In genomic region chr20:689947-690346, GRCh38 we compare ENCODE assay signal across 12 cellular contexts. TPM values are rescaled to one million over a fixed set of nuclear protein-coding genes. Genes with fewer than 3 reads are reported as not detected.
"Had no signal": no experiment of that assay in that cellular context is flagged by ENCODE, and none has a peak within 500 bp of the region (broad histone marks: within the 10 kb centered on the region; RNA-seq: fewer than 3 reads in every experiment).

No MANE protein-coding gene starts in this region.

- H3K9me3 ChIP-seq: HAP-1 had no signal

- H3K36me3 ChIP-seq: HAP-1 had no signal

- DNase-seq: GM23248, GOT3, H7, H9, HCEC 1CT, HFFc6 had no signal

- H3K4me3 ChIP-seq: GM23248, GM23338, HAP-1 had no signal

- H3K4me1 ChIP-seq: HAP-1 had no signal

- H2AFZ ChIP-seq: GM23248 had no signal

- ATAC-seq: HCT116 had no signal

- H3K9ac ChIP-seq: GM23248 had no signal

- H3K4me2 ChIP-seq: GM23338 had no signal

- FAIRE-seq: H1, H54 had no signal

- H3K27ac ChIP-seq: GM23248 had no signal

RNA-seq across cellular contexts. Expression of gene SCRT2, which starts 14.3 kb away (rescaled TPM):
- total RNA-seq: GM23248, H4, H9, HFFc6 had no signal
- polyA plus RNA-seq: GM23248, GM23338 had no signal
